ENCODE assay signal across 21 cellular contexts in genomic region chr3:147864754-147865354, GRCh38.
"Had no signal": no experiment of that assay in that cellular context is flagged by ENCODE, and none has a peak within 500 bp of the region (broad histone marks: within the 10 kb centered on the region; RNA-seq: fewer than 3 reads in every experiment).

No MANE protein-coding gene starts in this region.

- H3K4me3 ChIP-seq: breast epithelium, left lung, prostate gland, smooth muscle cell, suprapubic skin had no signal

- DNase-seq: activated CD4-positive, alpha-beta T cell treated with anti-CD3 and anti-CD28 coated beads, Interleukin-2, amount 10 ng/mL, durations not matched to agents 7 days and 5 days; activated CD8-positive, alpha-beta memory T cell treated with anti-CD3 and anti-CD28 coated beads for 24 hours; activated naive CD8-positive, alpha-beta T cell treated with anti-CD3 and anti-CD28 coated beads for 36 hours; cerebellar nuclear complex; effector memory CD8-positive, alpha-beta T cell; head of caudate nucleus; left lung; natural killer cell; right cardiac atrium; trophoblast cell had no signal

- FAIRE-seq: frontal cortex, keratinocyte, TTC549 had no signal

- H3K27ac ChIP-seq: breast epithelium, epithelial cell of prostate, left lung, prostate gland, suprapubic skin had no signal

- H3K4me3 Mint-ChIP-seq: activated CD4-positive, alpha-beta T cell treated with anti-CD3 and anti-CD28 coated beads, Interleukin-2, amount 10 ng/mL, durations not matched to agents 7 days and 5 days; activated naive CD8-positive, alpha-beta T cell treated with anti-CD3 and anti-CD28 coated beads for 36 hours; dendritic cell treated with granulocyte-macrophage colony-stimulating factor and Interleukin-4, amounts not matched to agents 40 ng/mL and 50 ng/mL, for 4 days; effector memory CD8-positive, alpha-beta T cell; memory B cell; natural killer cell; stimulated activated naive CD8-positive, alpha-beta T cell treated with anti-CD3 and anti-CD28 coated beads, Interleukin-15, Interleukin-2, amounts not matched to agents 100 ng/mL and 50 ng/mL, for 24 hours had no signal

- H3K4me1 Mint-ChIP-seq: activated CD4-positive, alpha-beta T cell treated with anti-CD3 and anti-CD28 coated beads, Interleukin-2, amount 10 ng/mL, durations not matched to agents 7 days and 5 days; activated naive CD8-positive, alpha-beta T cell treated with anti-CD3 and anti-CD28 coated beads for 36 hours; memory B cell; natural killer cell had no signal

- H3K27me3 ChIP-seq: breast epithelium, left lung, suprapubic skin had no signal

- H3K36me3 ChIP-seq: breast epithelium, left lung, prostate gland, suprapubic skin had no signal

- H3K36me3 Mint-ChIP-seq: activated naive CD8-positive, alpha-beta T cell treated with anti-CD3 and anti-CD28 coated beads for 36 hours; memory B cell; natural killer cell had no signal

- H3K9me3 ChIP-seq: prostate gland had no signal

- H3K27ac Mint-ChIP-seq: activated CD4-positive, alpha-beta T cell treated with anti-CD3 and anti-CD28 coated beads, Interleukin-2, amount 10 ng/mL, durations not matched to agents 7 days and 5 days; activated naive CD8-positive, alpha-beta T cell treated with anti-CD3 and anti-CD28 coated beads for 36 hours; dendritic cell treated with granulocyte-macrophage colony-stimulating factor and Interleukin-4, amounts not matched to agents 40 ng/mL and 50 ng/mL, for 4 days; effector memory CD8-positive, alpha-beta T cell; memory B cell; natural killer cell; stimulated activated naive CD8-positive, alpha-beta T cell treated with anti-CD3 and anti-CD28 coated beads, Interleukin-15, Interleukin-2, amounts not matched to agents 100 ng/mL and 50 ng/mL, for 24 hours had no signal

- H3K4me1 ChIP-seq: breast epithelium, left lung, prostate gland, suprapubic skin had no signal

- H3K4me2 ChIP-seq: smooth muscle cell had no signal

- H3K27me3 Mint-ChIP-seq: activated CD4-positive, alpha-beta T cell treated with anti-CD3 and anti-CD28 coated beads, Interleukin-2, amount 10 ng/mL, durations not matched to agents 7 days and 5 days; activated naive CD8-positive, alpha-beta T cell treated with anti-CD3 and anti-CD28 coated beads for 36 hours; dendritic cell treated with granulocyte-macrophage colony-stimulating factor and Interleukin-4, amounts not matched to agents 40 ng/mL and 50 ng/mL, for 4 days; effector memory CD8-positive, alpha-beta T cell; memory B cell; stimulated activated naive CD8-positive, alpha-beta T cell treated with anti-CD3 and anti-CD28 coated beads, Interleukin-15, Interleukin-2, amounts not matched to agents 100 ng/mL and 50 ng/mL, for 24 hours had no signal

- ATAC-seq: effector memory CD8-positive, alpha-beta T cell; left lung; natural killer cell; right cardiac atrium had no signal
